1 cellular context compared by ENCODE assay signal in the genomic region with DNA sequence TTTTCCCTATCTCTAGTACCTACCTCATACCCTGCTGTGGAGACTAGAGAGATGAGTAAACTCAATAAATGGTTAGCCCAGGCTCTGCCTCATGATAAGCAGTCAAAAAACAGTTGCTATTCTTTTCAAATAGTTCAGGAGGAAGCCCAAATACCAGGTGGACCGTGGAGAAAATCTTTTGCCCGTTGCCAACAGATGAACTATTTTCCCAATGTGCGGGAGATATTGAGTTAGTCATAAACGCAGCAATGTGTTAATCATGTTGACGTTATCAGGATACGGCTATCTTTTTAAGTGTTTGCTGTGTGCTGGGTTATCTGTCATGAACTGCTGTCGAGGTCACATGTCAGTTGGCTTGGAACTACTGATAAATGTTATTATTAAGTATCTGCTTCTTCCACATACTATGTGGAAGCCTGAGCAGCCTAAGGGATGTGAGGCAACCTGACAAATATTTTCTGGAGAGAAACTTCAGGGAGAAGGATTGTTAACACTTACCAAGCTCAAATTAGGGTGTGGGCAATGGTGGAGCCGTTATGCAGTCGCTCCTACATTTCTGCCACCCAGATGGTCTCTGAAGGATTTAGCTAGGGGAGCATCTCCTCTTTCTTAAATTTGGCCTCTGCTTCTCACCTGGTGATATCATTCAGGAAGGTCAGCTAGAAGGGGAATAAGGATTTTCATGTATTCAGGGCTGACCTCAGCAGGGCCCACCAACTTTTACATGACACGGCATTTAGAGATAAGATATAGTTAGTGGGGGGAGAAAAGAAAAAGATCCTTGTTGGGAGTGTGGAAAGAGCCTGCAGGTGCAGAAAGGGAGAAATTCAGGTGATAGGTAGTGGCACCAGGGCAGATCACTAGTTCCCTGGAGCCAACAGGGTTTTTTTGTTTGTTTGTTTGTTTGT.
A peak's percentile ranks its signal among the peaks of the same experiment; 100 is the strongest.
TF ChIP-seq lines count a peak whose summit lies in the region.

No MANE protein-coding gene starts in this region.

TF ChIP-seq in SK-N-SH, 30 proteins besides CTCF, POLR2A, EP300 and RAD21 (continued from another document):
- TF ChIP-seq, protein P1, sequence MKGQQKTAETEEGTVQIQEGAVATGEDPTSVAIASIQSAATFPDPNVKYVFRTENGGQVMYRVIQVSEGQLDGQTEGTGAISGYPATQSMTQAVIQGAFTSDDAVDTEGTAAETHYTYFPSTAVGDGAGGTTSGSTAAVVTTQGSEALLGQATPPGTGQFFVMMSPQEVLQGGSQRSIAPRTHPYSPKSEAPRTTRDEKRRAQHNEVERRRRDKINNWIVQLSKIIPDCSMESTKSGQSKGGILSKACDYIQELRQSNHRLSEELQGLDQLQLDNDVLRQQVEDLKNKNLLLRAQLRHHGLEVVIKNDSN (IDR thresholded peaks at IDR 0.05; ENCODE audit: borderline replicate concordance, low read depth), result 0 out of 2 replicates have a peak, but pooled peaks have one; percentile 11
- TF ChIP-seq YY1 (IDR thresholded peaks at IDR 0.05; ENCODE audit: low read depth), result no peak
- TF ChIP-seq MXI1 (IDR thresholded peaks at IDR 0.05; ENCODE audit: low read depth, low read length), result peak; percentile 50; the same call in 1 of the 2 replicates
- no peak for TF ChIP-seq MEF2A (IDR thresholded peaks at IDR 0.05; ENCODE audit: borderline replicate concordance, low read depth)
- TF ChIP-seq, protein P2, sequence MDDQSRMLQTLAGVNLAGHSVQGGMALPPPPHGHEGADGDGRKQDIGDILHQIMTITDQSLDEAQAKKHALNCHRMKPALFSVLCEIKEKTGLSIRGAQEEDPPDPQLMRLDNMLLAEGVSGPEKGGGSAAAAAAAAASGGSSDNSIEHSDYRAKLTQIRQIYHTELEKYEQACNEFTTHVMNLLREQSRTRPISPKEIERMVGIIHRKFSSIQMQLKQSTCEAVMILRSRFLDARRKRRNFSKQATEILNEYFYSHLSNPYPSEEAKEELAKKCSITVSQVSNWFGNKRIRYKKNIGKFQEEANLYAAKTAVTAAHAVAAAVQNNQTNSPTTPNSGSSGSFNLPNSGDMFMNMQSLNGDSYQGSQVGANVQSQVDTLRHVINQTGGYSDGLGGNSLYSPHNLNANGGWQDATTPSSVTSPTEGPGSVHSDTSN (IDR thresholded peaks at IDR 0.05), result peak; percentile 41; the same call in 1 of the 2 replicates
- TF ChIP-seq TCF12 (IDR thresholded peaks at IDR 0.05), result 0 out of 2 replicates have a peak, but pooled peaks have one; percentile 22
- no peak for TF ChIP-seq NFIC (IDR thresholded peaks at IDR 0.05; ENCODE audit: borderline replicate concordance)
- TF ChIP-seq TEAD4 (IDR thresholded peaks at IDR 0.05; ENCODE audit: borderline replicate concordance, insufficient read depth), result no peak
- no peak for TF ChIP-seq EZH2phosphoT487 (IDR thresholded peaks at IDR 0.05; ENCODE audit: borderline replicate concordance, low read depth)
- TF ChIP-seq, protein P3, sequence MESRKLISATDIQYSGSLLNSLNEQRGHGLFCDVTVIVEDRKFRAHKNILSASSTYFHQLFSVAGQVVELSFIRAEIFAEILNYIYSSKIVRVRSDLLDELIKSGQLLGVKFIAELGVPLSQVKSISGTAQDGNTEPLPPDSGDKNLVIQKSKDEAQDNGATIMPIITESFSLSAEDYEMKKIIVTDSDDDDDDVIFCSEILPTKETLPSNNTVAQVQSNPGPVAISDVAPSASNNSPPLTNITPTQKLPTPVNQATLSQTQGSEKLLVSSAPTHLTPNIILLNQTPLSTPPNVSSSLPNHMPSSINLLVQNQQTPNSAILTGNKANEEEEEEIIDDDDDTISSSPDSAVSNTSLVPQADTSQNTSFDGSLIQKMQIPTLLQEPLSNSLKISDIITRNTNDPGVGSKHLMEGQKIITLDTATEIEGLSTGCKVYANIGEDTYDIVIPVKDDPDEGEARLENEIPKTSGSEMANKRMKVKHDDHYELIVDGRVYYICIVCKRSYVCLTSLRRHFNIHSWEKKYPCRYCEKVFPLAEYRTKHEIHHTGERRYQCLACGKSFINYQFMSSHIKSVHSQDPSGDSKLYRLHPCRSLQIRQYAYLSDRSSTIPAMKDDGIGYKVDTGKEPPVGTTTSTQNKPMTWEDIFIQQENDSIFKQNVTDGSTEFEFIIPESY (IDR thresholded peaks at IDR 0.05; ENCODE audit: borderline replicate concordance, low read depth), result no peak
- no peak for TF ChIP-seq RXRA (IDR thresholded peaks at IDR 0.05; ENCODE audit: borderline replicate concordance, low read depth)
- no peak for TF ChIP-seq FOXM1 (IDR thresholded peaks at IDR 0.05; ENCODE audit: low read depth)
- TF ChIP-seq, protein P4, sequence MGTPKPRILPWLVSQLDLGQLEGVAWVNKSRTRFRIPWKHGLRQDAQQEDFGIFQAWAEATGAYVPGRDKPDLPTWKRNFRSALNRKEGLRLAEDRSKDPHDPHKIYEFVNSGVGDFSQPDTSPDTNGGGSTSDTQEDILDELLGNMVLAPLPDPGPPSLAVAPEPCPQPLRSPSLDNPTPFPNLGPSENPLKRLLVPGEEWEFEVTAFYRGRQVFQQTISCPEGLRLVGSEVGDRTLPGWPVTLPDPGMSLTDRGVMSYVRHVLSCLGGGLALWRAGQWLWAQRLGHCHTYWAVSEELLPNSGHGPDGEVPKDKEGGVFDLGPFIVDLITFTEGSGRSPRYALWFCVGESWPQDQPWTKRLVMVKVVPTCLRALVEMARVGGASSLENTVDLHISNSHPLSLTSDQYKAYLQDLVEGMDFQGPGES (IDR thresholded peaks at IDR 0.05; ENCODE audit: low read depth, low read length), result no peak
TF ChIP-seq in SK-N-SH: peak in this region for 8.
